ENCODE assay signal across 35 cellular contexts in the genomic region with DNA sequence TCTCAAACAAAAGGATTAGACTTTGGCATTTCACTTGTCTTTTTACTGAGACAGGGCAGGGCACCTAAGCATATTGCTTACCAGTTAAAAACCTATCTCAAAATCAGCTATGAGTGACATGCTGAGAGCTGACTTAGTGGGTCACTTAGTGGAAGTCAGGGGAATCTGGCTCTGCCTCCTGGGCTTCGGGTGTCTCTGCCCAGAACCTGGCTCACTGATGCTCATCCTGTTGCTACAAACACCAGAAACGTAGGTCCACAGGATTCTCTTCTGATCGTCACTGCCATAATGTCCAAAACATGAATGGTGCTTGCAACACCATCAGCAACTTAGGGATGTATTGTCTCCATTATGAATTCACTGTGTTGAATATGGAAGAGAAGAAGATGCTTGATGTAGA.
"Had no signal": no experiment of that assay in that cellular context is flagged by ENCODE, and none has a peak within 500 bp of the region (broad histone marks: within the 10 kb centered on the region; RNA-seq: fewer than 3 reads in every experiment).

No MANE protein-coding gene starts in this region.

- H3K4me1 Mint-ChIP-seq: activated B cell treated with CpG ODN at 0.5 μM for 24 hours; activated CD4-positive, alpha-beta T cell treated with anti-CD3 and anti-CD28 coated beads, Interleukin-2, amount 10 ng/mL, durations not matched to agents 24 days and 14 days; activated naive CD8-positive, alpha-beta T cell treated with anti-CD3 and anti-CD28 coated beads for 36 hours had no signal

- H3K9me3 Mint-ChIP-seq: activated B cell treated with CpG ODN at 0.5 μM for 24 hours; activated CD4-positive, alpha-beta memory T cell treated with anti-CD3 and anti-CD28 coated beads for 36 hours; activated CD4-positive, alpha-beta T cell treated with anti-CD3 and anti-CD28 coated beads, Interleukin-2, amount 10 ng/mL, durations not matched to agents 24 days and 14 days; activated CD8-positive, alpha-beta T cell treated with anti-CD3 and anti-CD28 coated beads for 36 hours; activated naive CD4-positive, alpha-beta T cell treated with anti-CD3 and anti-CD28 coated beads for 36 hours; activated naive CD8-positive, alpha-beta T cell treated with anti-CD3 and anti-CD28 coated beads for 36 hours; activated T-cell treated with anti-CD3 and anti-CD28 coated beads, Interleukin-2, amount 50 U/mL, for 4 hours; activated T-helper 2 cell treated with anti-CD3 and anti-CD28 coated beads, Interferon-gamma antibody, Interleukin-2, Interleukin-4, amounts not matched to agents 10 μg/mL and 5 μg/mL and 100 μg/mL, durations not matched to agents 14 hours and 24 hours and 36 hours; T-helper 1 cell treated with Interleukin-12 subunit alpha and Interleukin-12 subunit beta and Interleukin-4 antibody, amounts not matched to agents 30 μg/mL and 1 μg/mL, for 36 hours; T-helper 2 cell treated with Interferon-gamma antibody and Interleukin-4, amounts not matched to agents 5 μg/mL and 100 μg/mL, for 36 hours had no signal

- H3K4me3 Mint-ChIP-seq: activated B cell treated with CpG ODN at 0.5 μM for 24 hours; activated CD4-positive, alpha-beta memory T cell treated with anti-CD3 and anti-CD28 coated beads for 36 hours; activated CD4-positive, alpha-beta T cell treated with anti-CD3 and anti-CD28 coated beads, Interleukin-2, amount 10 ng/mL, durations not matched to agents 24 days and 14 days; activated CD8-positive, alpha-beta T cell treated with anti-CD3 and anti-CD28 coated beads for 36 hours; activated naive CD4-positive, alpha-beta T cell treated with anti-CD3 and anti-CD28 coated beads for 36 hours; activated naive CD8-positive, alpha-beta T cell treated with anti-CD3 and anti-CD28 coated beads for 36 hours; activated T-cell treated with anti-CD3 and anti-CD28 coated beads, Interleukin-2, amount 50 U/mL, for 4 hours; T-helper 1 cell treated with Interleukin-12 subunit alpha and Interleukin-12 subunit beta and Interleukin-4 antibody, amounts not matched to agents 30 μg/mL and 1 μg/mL, for 36 hours; T-helper 2 cell treated with Interferon-gamma antibody and Interleukin-4, amounts not matched to agents 5 μg/mL and 100 μg/mL, for 36 hours had no signal

- H3K27me3 Mint-ChIP-seq: activated B cell treated with CpG ODN at 0.5 μM for 24 hours; activated CD4-positive, alpha-beta memory T cell treated with anti-CD3 and anti-CD28 coated beads for 36 hours; activated CD4-positive, alpha-beta T cell treated with anti-CD3 and anti-CD28 coated beads, Interleukin-2, amount 10 ng/mL, durations not matched to agents 24 days and 14 days; activated CD8-positive, alpha-beta T cell treated with anti-CD3 and anti-CD28 coated beads for 36 hours; activated naive CD8-positive, alpha-beta T cell treated with anti-CD3 and anti-CD28 coated beads for 36 hours had no signal

- H3K36me3 Mint-ChIP-seq: activated CD4-positive, alpha-beta memory T cell treated with anti-CD3 and anti-CD28 coated beads for 36 hours; activated naive CD4-positive, alpha-beta T cell treated with anti-CD3 and anti-CD28 coated beads, Interleukin-2, amount 50 U/mL, for 72 hours; activated naive CD8-positive, alpha-beta T cell treated with anti-CD3 and anti-CD28 coated beads for 36 hours had no signal

- H3K27ac ChIP-seq: adrenal gland, body of pancreas, brain microvascular endothelial cell, breast epithelium, VCaP had no signal

- H3K27me3 ChIP-seq: adrenal gland, body of pancreas, brain microvascular endothelial cell, breast epithelium had no signal

- ATAC-seq: activated CD8-positive, alpha-beta T cell treated with anti-CD3 and anti-CD28 coated beads for 36 hours; activated naive CD4-positive, alpha-beta T cell treated with anti-CD3 and anti-CD28 coated beads, Interleukin-2, amount 50 U/mL, for 72 hours; activated T-cell treated with anti-CD3 and anti-CD28 coated beads, Interleukin-2, amount 50 U/mL, for 4 hours; body of pancreas had no signal

- H3K4me1 ChIP-seq: adrenal gland, body of pancreas, breast epithelium had no signal

- H3K4me3 ChIP-seq: adrenal gland, body of pancreas, breast epithelium had no signal

- H3K9me3 ChIP-seq: adrenal gland, body of pancreas, breast epithelium had no signal

- FAIRE-seq: astrocyte, colon, TTC549 had no signal

- H3K36me3 ChIP-seq: adrenal gland, brain microvascular endothelial cell, breast epithelium had no signal

- H3K27ac Mint-ChIP-seq: activated B cell treated with CpG ODN at 0.5 μM for 24 hours; activated CD4-positive, alpha-beta memory T cell treated with anti-CD3 and anti-CD28 coated beads for 36 hours; activated CD4-positive, alpha-beta T cell treated with anti-CD3 and anti-CD28 coated beads, Interleukin-2, amount 10 ng/mL, durations not matched to agents 24 days and 14 days; activated CD8-positive, alpha-beta T cell treated with anti-CD3 and anti-CD28 coated beads for 36 hours; activated naive CD4-positive, alpha-beta T cell treated with anti-CD3 and anti-CD28 coated beads for 36 hours; activated naive CD4-positive, alpha-beta T cell treated with anti-CD3 and anti-CD28 coated beads, Interleukin-2, amount 50 U/mL, for 72 hours; activated naive CD8-positive, alpha-beta T cell treated with anti-CD3 and anti-CD28 coated beads for 36 hours; activated T-helper 2 cell treated with anti-CD3 and anti-CD28 coated beads, Interferon-gamma antibody, Interleukin-2, Interleukin-4, amounts not matched to agents 10 μg/mL and 5 μg/mL and 100 μg/mL, durations not matched to agents 14 hours and 24 hours and 36 hours; T-helper 1 cell treated with Interleukin-12 subunit alpha and Interleukin-12 subunit beta and Interleukin-4 antibody, amounts not matched to agents 30 μg/mL and 1 μg/mL, for 36 hours; T-helper 2 cell treated with Interferon-gamma antibody and Interleukin-4, amounts not matched to agents 5 μg/mL and 100 μg/mL, for 36 hours had no signal

- DNase-seq: activated B cell treated with CpG ODN at 0.5 μM for 24 hours; activated CD4-positive, alpha-beta memory T cell treated with anti-CD3 and anti-CD28 coated beads for 36 hours; activated CD4-positive, alpha-beta T cell treated with anti-CD3 and anti-CD28 coated beads for 4 hours; activated CD4-positive, alpha-beta T cell treated with anti-CD3 and anti-CD28 coated beads, Interleukin-2, amount 10 ng/mL, durations not matched to agents 24 days and 14 days; activated CD4-positive, alpha-beta T cell treated with anti-CD3 and anti-CD28 coated beads, Interleukin-2, amount 50 U/mL, for 1 hour; activated CD4-positive, alpha-beta T cell treated with anti-CD3 and anti-CD28 coated beads, Interleukin-2, amount 50 U/mL, for 4 hours; activated CD4-positive, CD25-positive, alpha-beta regulatory T cell treated with anti-CD3 and anti-CD28 coated beads, Interleukin-2, amount 50 U/mL, for 72 hours; activated CD8-positive, alpha-beta memory T cell treated with anti-CD3 and anti-CD28 coated beads, Interleukin-2, amount 50 U/mL, for 4 hours; activated CD8-positive, alpha-beta T cell treated with anti-CD3 and anti-CD28 coated beads for 36 hours; activated effector memory CD4-positive, alpha-beta T cell treated with Interleukin-2 at 50 U/mL for 16 hours; activated gamma-delta T cell; activated naive CD4-positive, alpha-beta T cell treated with anti-CD3 and anti-CD28 coated beads for 36 hours; activated naive CD4-positive, alpha-beta T cell treated with anti-CD3 and anti-CD28 coated beads, Interleukin-2, amount 50 U/mL, for 16 hours; activated naive CD8-positive, alpha-beta T cell treated with anti-CD3 and anti-CD28 coated beads for 36 hours; activated T-cell treated with anti-CD3 and anti-CD28 coated beads for 4 hours; activated T-cell treated with anti-CD3 and anti-CD28 coated beads, Interleukin-2, amount 50 U/mL, for 1 hour; activated T-cell treated with anti-CD3 and anti-CD28 coated beads, Interleukin-2, amount 50 U/mL, for 4 hours; adrenal gland; amniotic stem cell; aorta; body of pancreas; brain microvascular endothelial cell; central memory CD4-positive, alpha-beta T cell; cerebellar nuclear complex; T-helper 2 cell; T-helper 9 cell had no signal
